In the genomic region with DNA sequence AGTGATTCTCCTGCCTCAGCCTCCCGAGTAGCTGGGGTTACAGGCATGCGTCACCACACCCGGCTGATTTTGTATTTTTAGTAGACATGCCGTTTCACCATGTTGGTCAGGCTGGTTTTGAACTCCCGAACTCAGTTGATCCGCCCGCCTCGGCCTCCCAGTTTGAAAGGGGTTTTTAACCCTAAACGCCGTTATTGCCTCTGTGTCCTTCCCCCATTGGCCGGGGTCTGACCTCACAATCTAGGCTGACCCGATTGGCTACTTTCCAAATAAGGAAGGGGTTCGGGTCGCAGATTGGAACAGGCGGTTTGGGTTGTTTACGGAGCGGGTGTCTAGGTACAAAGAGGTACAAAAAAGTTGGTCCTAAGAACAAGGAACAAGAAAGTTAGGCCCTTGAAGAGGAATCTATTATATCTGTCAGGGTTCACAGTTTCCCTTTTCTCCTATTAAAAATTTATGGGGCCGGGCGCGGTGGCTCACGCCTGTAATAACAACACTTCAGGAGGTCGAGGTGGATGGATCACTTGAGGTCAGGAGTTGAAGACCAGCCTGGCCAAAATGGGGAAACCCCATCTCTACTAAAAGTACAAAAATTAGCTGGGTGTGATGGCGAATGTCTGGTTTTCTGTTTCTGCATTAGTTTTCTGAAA, we compare ENCODE assay signal across 8 cellular contexts. TPM values are rescaled to one million over a fixed set of nuclear protein-coding genes. Genes with fewer than 3 reads are reported as not detected.
A peak's percentile ranks its signal among the peaks of the same experiment; 100 is the strongest.
DNase-seq lines count a peak whose midpoint lies in the region; ATAC-seq, FAIRE-seq and TF ChIP-seq lines count a peak whose summit lies in the region.

No MANE protein-coding gene starts in this region.

- H3K4me2 ChIP-seq in IMR-90 (ENCODE audit: low read depth, low read length) (peak overlapping the region; percentile 79), mesenchymal stem cell (ENCODE audit: low read length, poor library complexity, severe bottlenecking) (peak overlapping the region; percentile 86)

- H2AK5ac ChIP-seq in IMR-90 (ENCODE audit: low read depth, low read length), result no peak overlapping the region; the same call in 1 of the 2 replicates
- H2AK5ac ChIP-seq in mesenchymal stem cell (ENCODE audit: low read length, severe bottlenecking), result no peak overlapping the region

- H3K27me3 Mint-ChIP-seq in CD14-positive monocyte (ENCODE audit: low read depth in 3 of 3), result no peaks in the 10 kb centered on the region

- intact Hi-C loops in CD14-positive monocyte (cut with micrococcal nuclease) (loop anchor here in 1 of 2 donors (2.0 to 5.0 kb wide), 2 partner anchors 34 to 44 kb away; a partner anchor contains a TSS), IMR-90 (cut with micrococcal nuclease) (loop anchor here (5.0 kb wide), 1 partner anchor 44 kb away; a partner anchor contains a TSS), dorsolateral prefrontal cortex (cut with DNase I) (loop anchor here (2.0 to 5.0 kb wide), 4 partner anchors 34 to 199 kb away; a partner anchor contains a TSS)

- peaks cover 26 to 86% (median 72%) of the 10 kb centered on the region in 7 donors for H3K9me3 Mint-ChIP-seq in CD14-positive monocyte

- H2BK15ac ChIP-seq in IMR-90 (ENCODE audit: low read depth, low read length) (no peak overlapping the region), mesenchymal stem cell (ENCODE audit: low read depth, poor library complexity, severe bottlenecking) (no peak overlapping the region)

- H2BK5ac ChIP-seq in IMR-90 (ENCODE audit: low read depth, low read length, poor library complexity, severe bottlenecking) (peak overlapping the region; percentile 74), mesenchymal stem cell (ENCODE audit: low read depth, low read length, poor library complexity, severe bottlenecking) (peak overlapping the region; percentile 57)

- H3K4me1 Mint-ChIP-seq in CD14-positive monocyte, result peaks cover 21% of the 10 kb centered on the region

- H3K23ac ChIP-seq in IMR-90 (ENCODE audit: low read depth, low read length) (peak overlapping the region; percentile 85; the same call in 1 of the 2 replicates), mesenchymal stem cell (ENCODE audit: low read length in 2 of 2) (no peak overlapping the region)

- DNase-seq in CD14-positive monocyte (ENCODE audit: low spot score) (no peak), IMR-90 (no peak), dorsolateral prefrontal cortex (peak in 2 of 10 donors; percentile 13 to 15), mesenchymal stem cell (peak; percentile 18), H54 (ENCODE audit: insufficient read length, low spot score) (no peak)
- DNase-seq in activated CD4-positive, alpha-beta T cell treated with anti-CD3 and anti-CD28 coated beads for 4 hours, result peak; percentile 19 to 27
- DNase-seq in stimulated activated naive CD4-positive, alpha-beta T cell treated with Interleukin-2 at 50 U/mL for 16 hours (lab: John Stamatoyannopoulos, UW), result peak; percentile 39

- no peak for TF ChIP-seq POLR2A in IMR-90 (IDR thresholded peaks at IDR 0.05; ENCODE audit: low read depth, low read length)
- TF ChIP-seq POLR2A in H54 (IDR thresholded peaks at IDR 0.05; ENCODE audit: low read depth, low read length), result no peak

- H3K27ac Mint-ChIP-seq in CD14-positive monocyte, result peak overlapping the region; percentile 91 to 98 (median 96)

- peaks cover 4% of the 10 kb centered on the region; the same call in 1 of the 2 replicates for H3K36me3 ChIP-seq in IMR-90 (ENCODE audit: control insufficient read depth, insufficient read depth, low read length)
- H3K36me3 ChIP-seq in mesenchymal stem cell (ENCODE audit: control insufficient read depth in 1 of 2, insufficient read depth in 2 of 2, low read depth in 1 of 2, low read length in 2 of 2), result peaks cover 0 to 8% of the 10 kb centered on the region in 2 experiments

- H4K8ac ChIP-seq in IMR-90 (ENCODE audit: low read depth in 2 of 2, low read length in 2 of 2) (peak overlapping the region; percentile 83 to 95), mesenchymal stem cell (ENCODE audit: low read length) (peak overlapping the region; percentile 84)

- POLR2A ChIA-PET in IMR-90 (lab: Charles Lee; ENCODE audit: unreplicated experiment), result no interaction called here

- H3K4me3 ChIP-seq in IMR-90 (ENCODE audit: insufficient read depth, low read depth, low read length), result peak overlapping the region; percentile 90
- H3K4me3 ChIP-seq in dorsolateral prefrontal cortex, result peak overlapping the region; percentile 56 to 97 (median 85)
- H3K4me3 ChIP-seq in mesenchymal stem cell (ENCODE audit: insufficient read depth in 1 of 2, low read depth in 1 of 2, low read length in 2 of 2), result peak overlapping the region; percentile 77 to 86

- peak overlapping the region; percentile 92 for H3K9ac ChIP-seq in IMR-90 (ENCODE audit: low read depth, low read length)
- peak overlapping the region; percentile 92 for H3K9ac ChIP-seq in mesenchymal stem cell (ENCODE audit: low read length)

- H2AFZ ChIP-seq in IMR-90 (replicated peaks; ENCODE audit: low read length, poor library complexity) (peak overlapping the region; percentile 100), mesenchymal stem cell (ENCODE audit: low read depth, low read length) (no peak overlapping the region)

- peak overlapping the region; percentile 94; the same call in 1 of the 2 replicates for H3K56ac ChIP-seq in IMR-90 (ENCODE audit: extremely low read depth, insufficient read depth, low read length)

- no TSS peak for BruUV-seq in IMR-90 (replicated peaks; lab: Mats Ljungman, UMichigan)

- H2BK12ac ChIP-seq in mesenchymal stem cell (ENCODE audit: low read length in 2 of 2), result no peak overlapping the region

- peaks cover 10 to 18% of the 10 kb centered on the region in 2 donors for H3K36me3 Mint-ChIP-seq in CD14-positive monocyte

- H2BK20ac ChIP-seq in IMR-90 (ENCODE audit: low read depth, low read length), result no peak overlapping the region

- H2AK9ac ChIP-seq in IMR-90 (replicated peaks; ENCODE audit: low read depth, low read length, poor library complexity), result peak overlapping the region; percentile 77

- no CpG with 5 or more reads among the region's 23 CpGs for WGBS in IMR-90 (ENCODE audit: extremely low coverage in 2 of 2, insufficient read length in 1 of 2), 2 experiments
- WGBS in mesenchymal stem cell, result 3% methylated on average over 22 of the region's 23 CpGs

- H2BK120ac ChIP-seq in IMR-90 (ENCODE audit: low read depth, low read length) (no peak overlapping the region), mesenchymal stem cell (ENCODE audit: low read depth, low read length) (no peak overlapping the region)

- in situ Hi-C loops in IMR-90 (cut with MboI; ENCODE audit: low sequenced_read_pairs), result no loop called here

- H3K27me3 ChIP-seq in IMR-90 (ENCODE audit: control insufficient read depth, insufficient read depth, low read length) (no peaks in the 10 kb centered on the region), dorsolateral prefrontal cortex (no peaks in the 10 kb centered on the region), mesenchymal stem cell (ENCODE audit: control insufficient read depth in 1 of 2, insufficient read depth in 1 of 2, low read length in 2 of 2) (no peaks in the 10 kb centered on the region)

- H3K14ac ChIP-seq in IMR-90 (replicated peaks; ENCODE audit: low read depth, low read length) (peak overlapping the region; percentile 82; the same call in 1 of the 2 replicates), mesenchymal stem cell (ENCODE audit: low read length in 2 of 2) (peak overlapping the region in 1 of 2 experiments; percentile 32)

- ATAC-seq in IMR-90 (ENCODE audit: low read depth) (no peak), HG03571 (IDR thresholded peaks at IDR 0.05; ENCODE audit: unreplicated experiment) (no peak)

- peak overlapping the region; percentile 10; the same call in 1 of the 2 replicates for H4K5ac ChIP-seq in IMR-90 (ENCODE audit: low read depth, low read length)

- no peaks in the 10 kb centered on the region for H3K4me1 ChIP-seq in IMR-90 (ENCODE audit: control insufficient read depth, insufficient read depth, low read length)
- peaks cover 2% of the 10 kb centered on the region for H3K4me1 ChIP-seq in mesenchymal stem cell (ENCODE audit: control insufficient read depth, insufficient read depth, low read depth, low read length)

- CTCF ChIA-PET in IMR-90 (lab: Yijun Ruan, JAX), result no interaction called here

- dilution Hi-C loops in IMR-90 (cut with HindIII; ENCODE audit: low sequenced_read_pairs, unreplicated experiment), result no loop called here

- no peak for FAIRE-seq in H54 (lab: Jason Lieb, UNC)

- H3K9me3 ChIP-seq in IMR-90 (ENCODE audit: control insufficient read depth, insufficient read depth, low read length) (peaks cover 18% of the 10 kb centered on the region), mesenchymal stem cell (ENCODE audit: control insufficient read depth, low read length) (peaks cover 47% of the 10 kb centered on the region)

- TF ChIP-seq CTCF in CD14-positive monocyte (IDR thresholded peaks at IDR 0.05) (no peak), IMR-90 (conservative IDR thresholded peaks at IDR 0.05; ENCODE audit: low read depth, low read length) (no peak), dorsolateral prefrontal cortex (IDR thresholded peaks at IDR 0.05 in 54 of 56, conservative IDR thresholded peaks at IDR 0.05 in 2 of 56; ENCODE audit: low read depth in 1 of 56, partially characterized antibody in 56 of 56) (no peak)

- H3K9me1 ChIP-seq in IMR-90 (ENCODE audit: insufficient read depth, low read length), result no peaks in the 10 kb centered on the region

- TF ChIP-seq RAD21 in IMR-90 (IDR thresholded peaks at IDR 0.05; ENCODE audit: low read length), result no peak

- H3K27ac ChIP-seq in IMR-90 (ENCODE audit: insufficient read depth, low read length) (peak overlapping the region; percentile 84), dorsolateral prefrontal cortex (peak overlapping the region; percentile 75 to 99 (median 95)), mesenchymal stem cell (ENCODE audit: low read length, poor library complexity, severe bottlenecking) (peak overlapping the region; percentile 85)

- H3K4ac ChIP-seq in IMR-90 (ENCODE audit: low read depth, low read length), result peak overlapping the region; percentile 82
- H3K4ac ChIP-seq in mesenchymal stem cell (ENCODE audit: low read depth in 1 of 2, low read length in 2 of 2), result no peak overlapping the region

- H3K4me3 Mint-ChIP-seq in CD14-positive monocyte, result peak overlapping the region; percentile 99

- peaks cover 10 to 14% of the 10 kb centered on the region in 2 experiments; a peak in 3 of 4 replicates for H3K79me1 ChIP-seq in IMR-90 (ENCODE audit: low read depth in 1 of 2, low read length in 2 of 2)
- peaks cover 12% of the 10 kb centered on the region for H3K79me1 ChIP-seq in mesenchymal stem cell (replicated peaks; ENCODE audit: low read length, poor library complexity, severe bottlenecking)

- H4K20me1 ChIP-seq in IMR-90 (ENCODE audit: insufficient read depth, low read length), result peaks cover 2% of the 10 kb centered on the region

- H3K18ac ChIP-seq in IMR-90 (ENCODE audit: low read depth, low read length) (peak overlapping the region; percentile 11; the same call in 1 of the 2 replicates), mesenchymal stem cell (ENCODE audit: low read depth in 1 of 2, low read length in 2 of 2) (peak overlapping the region in 1 of 2 experiments; percentile 61)

- H4K91ac ChIP-seq in IMR-90 (ENCODE audit: insufficient read depth, low read depth, low read length) (no peak overlapping the region), mesenchymal stem cell (ENCODE audit: low read length) (no peak overlapping the region)

RNA-seq across cellular contexts. Expression of a gene that starts 1.0 kb away (rescaled TPM):
- polyA plus RNA-seq in CD14-positive monocyte (1 to 10 TPM in 1 of 2 donors, under 1 TPM in 1; 0.45 to 1.5 TPM), IMR-90 (2012; rRNA removed) (0.63 and 0.74 TPM in 2 replicates)
- total RNA-seq in IMR-90 (2012; rRNA removed) (3.4 and 3.6 TPM in 2 replicates), dorsolateral prefrontal cortex (10 to 100 TPM; 14.3 to 34.6 (median 21.3) TPM)
- 0.11 and 0.31 TPM in 2 replicates for polyA plus RNA-seq in IMR-90 (2012; cell fraction: cytosol; rRNA removed)
- 0.17 and 1.1 TPM in 2 replicates for polyA plus RNA-seq in IMR-90 (2012; cell fraction: nucleus; rRNA removed; ENCODE audit: low replicate concordance)
- polyA plus RNA-seq in mesenchymal stem cell (2013, experiment 1 of 2), result 5.1 TPM
- 4.8 TPM for polyA plus RNA-seq in mesenchymal stem cell (2013, experiment 2 of 2)

RNA-seq across cellular contexts. Expression of a gene that starts 34.0 kb away (rescaled TPM):
- polyA plus RNA-seq in CD14-positive monocyte, result 1 to 10 TPM; 2.4 to 4.6 TPM
- total RNA-seq in IMR-90 (2012; rRNA removed), result 8.9 and 10.6 TPM in 2 replicates
- polyA plus RNA-seq in IMR-90 (2012; rRNA removed), result 2.7 and 3.7 TPM in 2 replicates
- 1.1 and 4.8 TPM in 2 replicates for polyA plus RNA-seq in IMR-90 (2012; cell fraction: cytosol; rRNA removed)
- 1.5 and 4.0 TPM in 2 replicates for polyA plus RNA-seq in IMR-90 (2012; cell fraction: nucleus; rRNA removed; ENCODE audit: low replicate concordance)
- 1 to 10 TPM; 1.4 to 8.7 (median 3.6) TPM for total RNA-seq in dorsolateral prefrontal cortex
- 3.6 TPM for polyA plus RNA-seq in mesenchymal stem cell (2013, experiment 1 of 2)
- polyA plus RNA-seq in mesenchymal stem cell (2013, experiment 2 of 2), result 4.1 TPM

RNA-seq across cellular contexts. Expression of a gene that starts 45.2 kb away (rescaled TPM):
- polyA plus RNA-seq in CD14-positive monocyte, result 1 to 10 TPM; 4.1 to 8.3 TPM
- total RNA-seq in IMR-90 (2012; rRNA removed), result 6.1 and 8.1 TPM in 2 replicates
- 2.0 and 2.4 TPM in 2 replicates for polyA plus RNA-seq in IMR-90 (2012; rRNA removed)
- 1.5 and 3.1 TPM in 2 replicates for polyA plus RNA-seq in IMR-90 (2012; cell fraction: cytosol; rRNA removed)
- 1.6 and 5.2 TPM in 2 replicates for polyA plus RNA-seq in IMR-90 (2012; cell fraction: nucleus; rRNA removed; ENCODE audit: low replicate concordance)
- 10 to 100 TPM; 25.9 to 56.3 (median 37.0) TPM for total RNA-seq in dorsolateral prefrontal cortex
- 8.5 TPM for polyA plus RNA-seq in mesenchymal stem cell (2013, experiment 1 of 2)
- polyA plus RNA-seq in mesenchymal stem cell (2013, experiment 2 of 2), result 8.5 TPM

Comparison
In these comparisons a context has a peak if more than half of its experiments do, and no peak if none do; other contexts are left out.
1. DNase-seq: peak in activated CD4-positive, alpha-beta T cell treated with anti-CD3 and anti-CD28 coated beads for 4 hours (2 of 2), mesenchymal stem cell (single experiment) and stimulated activated naive CD4-positive, alpha-beta T cell treated with Interleukin-2 at 50 U/mL for 16 hours (single experiment); none in CD14-positive monocyte (single experiment), IMR-90 (single experiment) and H54 (single experiment).
2. Peak in every context shown above with its lines, with median percentiles within 50 percentile points of each other: H3K27ac ChIP-seq and H3K4me3 ChIP-seq.